In the genomic region with DNA sequence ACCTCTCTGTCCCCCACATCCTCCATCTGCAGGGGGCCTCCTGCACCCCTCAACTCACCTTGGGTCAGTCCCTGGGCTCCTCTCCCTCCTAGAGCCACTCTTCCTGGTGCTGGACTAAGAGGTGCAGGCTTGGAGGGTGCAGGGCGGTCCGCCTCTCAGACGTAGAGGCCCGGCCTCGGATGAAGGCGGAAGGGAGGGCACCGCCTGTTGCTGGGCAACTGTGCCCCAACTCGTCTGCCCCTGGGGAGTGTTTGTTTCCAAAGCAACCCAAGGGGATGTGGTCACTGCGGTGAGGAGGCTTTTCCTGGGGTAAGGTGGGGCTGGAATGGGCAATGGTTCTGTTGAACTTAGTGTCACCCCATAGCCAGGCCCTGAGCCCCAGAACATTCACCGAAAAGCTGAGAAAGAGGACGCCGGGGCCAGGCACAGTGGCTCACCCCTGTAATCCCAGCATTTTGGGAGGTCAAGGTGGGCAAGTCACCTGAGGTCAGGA, we compare ENCODE assay signal across 1 cellular context.
TF ChIP-seq lines count a peak whose summit lies in the region.

A gene with protein sequence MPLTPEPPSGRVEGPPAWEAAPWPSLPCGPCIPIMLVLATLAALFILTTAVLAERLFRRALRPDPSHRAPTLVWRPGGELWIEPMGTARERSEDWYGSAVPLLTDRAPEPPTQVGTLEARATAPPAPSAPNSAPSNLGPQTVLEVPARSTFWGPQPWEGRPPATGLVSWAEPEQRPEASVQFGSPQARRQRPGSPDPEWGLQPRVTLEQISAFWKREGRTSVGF (minus strand): TSS at position 138 of the 493 bp plus-strand sequence. CDS start 1,039 bp downstream, outside the sequence.

TF ChIP-seq in GM12878, 131 proteins besides CTCF, POLR2A, EP300 and RAD21 (continued from another document and continues in another):
- TF ChIP-seq, protein P1, sequence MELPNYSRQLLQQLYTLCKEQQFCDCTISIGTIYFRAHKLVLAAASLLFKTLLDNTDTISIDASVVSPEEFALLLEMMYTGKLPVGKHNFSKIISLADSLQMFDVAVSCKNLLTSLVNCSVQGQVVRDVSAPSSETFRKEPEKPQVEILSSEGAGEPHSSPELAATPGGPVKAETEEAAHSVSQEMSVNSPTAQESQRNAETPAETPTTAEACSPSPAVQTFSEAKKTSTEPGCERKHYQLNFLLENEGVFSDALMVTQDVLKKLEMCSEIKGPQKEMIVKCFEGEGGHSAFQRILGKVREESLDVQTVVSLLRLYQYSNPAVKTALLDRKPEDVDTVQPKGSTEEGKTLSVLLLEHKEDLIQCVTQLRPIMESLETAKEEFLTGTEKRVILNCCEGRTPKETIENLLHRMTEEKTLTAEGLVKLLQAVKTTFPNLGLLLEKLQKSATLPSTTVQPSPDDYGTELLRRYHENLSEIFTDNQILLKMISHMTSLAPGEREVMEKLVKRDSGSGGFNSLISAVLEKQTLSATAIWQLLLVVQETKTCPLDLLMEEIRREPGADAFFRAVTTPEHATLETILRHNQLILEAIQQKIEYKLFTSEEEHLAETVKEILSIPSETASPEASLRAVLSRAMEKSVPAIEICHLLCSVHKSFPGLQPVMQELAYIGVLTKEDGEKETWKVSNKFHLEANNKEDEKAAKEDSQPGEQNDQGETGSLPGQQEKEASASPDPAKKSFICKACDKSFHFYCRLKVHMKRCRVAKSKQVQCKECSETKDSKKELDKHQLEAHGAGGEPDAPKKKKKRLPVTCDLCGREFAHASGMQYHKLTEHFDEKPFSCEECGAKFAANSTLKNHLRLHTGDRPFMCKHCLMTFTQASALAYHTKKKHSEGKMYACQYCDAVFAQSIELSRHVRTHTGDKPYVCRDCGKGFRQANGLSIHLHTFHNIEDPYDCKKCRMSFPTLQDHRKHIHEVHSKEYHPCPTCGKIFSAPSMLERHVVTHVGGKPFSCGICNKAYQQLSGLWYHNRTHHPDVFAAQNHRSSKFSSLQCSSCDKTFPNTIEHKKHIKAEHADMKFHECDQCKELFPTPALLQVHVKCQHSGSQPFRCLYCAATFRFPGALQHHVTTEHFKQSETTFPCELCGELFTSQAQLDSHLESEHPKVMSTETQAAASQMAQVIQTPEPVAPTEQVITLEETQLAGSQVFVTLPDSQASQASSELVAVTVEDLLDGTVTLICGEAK (IDR thresholded peaks at IDR 0.05; ENCODE audit: borderline replicate concordance), result peak; percentile 69; the same call in 1 of the 2 replicates
- TF ChIP-seq, protein P2, sequence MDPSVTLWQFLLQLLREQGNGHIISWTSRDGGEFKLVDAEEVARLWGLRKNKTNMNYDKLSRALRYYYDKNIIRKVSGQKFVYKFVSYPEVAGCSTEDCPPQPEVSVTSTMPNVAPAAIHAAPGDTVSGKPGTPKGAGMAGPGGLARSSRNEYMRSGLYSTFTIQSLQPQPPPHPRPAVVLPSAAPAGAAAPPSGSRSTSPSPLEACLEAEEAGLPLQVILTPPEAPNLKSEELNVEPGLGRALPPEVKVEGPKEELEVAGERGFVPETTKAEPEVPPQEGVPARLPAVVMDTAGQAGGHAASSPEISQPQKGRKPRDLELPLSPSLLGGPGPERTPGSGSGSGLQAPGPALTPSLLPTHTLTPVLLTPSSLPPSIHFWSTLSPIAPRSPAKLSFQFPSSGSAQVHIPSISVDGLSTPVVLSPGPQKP (IDR thresholded peaks at IDR 0.05; ENCODE audit: low read depth, low read length), result peak; percentile 59; the same call in 1 of the 2 replicates
- TF ChIP-seq, protein P3, sequence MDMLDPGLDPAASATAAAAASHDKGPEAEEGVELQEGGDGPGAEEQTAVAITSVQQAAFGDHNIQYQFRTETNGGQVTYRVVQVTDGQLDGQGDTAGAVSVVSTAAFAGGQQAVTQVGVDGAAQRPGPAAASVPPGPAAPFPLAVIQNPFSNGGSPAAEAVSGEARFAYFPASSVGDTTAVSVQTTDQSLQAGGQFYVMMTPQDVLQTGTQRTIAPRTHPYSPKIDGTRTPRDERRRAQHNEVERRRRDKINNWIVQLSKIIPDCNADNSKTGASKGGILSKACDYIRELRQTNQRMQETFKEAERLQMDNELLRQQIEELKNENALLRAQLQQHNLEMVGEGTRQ (IDR thresholded peaks at IDR 0.05; ENCODE audit: borderline replicate concordance, low read depth, low read length), result no peak
- TF ChIP-seq ASH2L (IDR thresholded peaks at IDR 0.05; ENCODE audit: borderline replicate concordance, low read depth), result no peak
- TF ChIP-seq SPI1 (IDR thresholded peaks at IDR 0.05; ENCODE audit: borderline replicate concordance, insufficient read depth, low read depth, low read length), result no peak; the same call in 1 of the 2 replicates
- TF ChIP-seq KDM1A (IDR thresholded peaks at IDR 0.05; ENCODE audit: borderline replicate concordance), result no peak
- TF ChIP-seq, protein P4, sequence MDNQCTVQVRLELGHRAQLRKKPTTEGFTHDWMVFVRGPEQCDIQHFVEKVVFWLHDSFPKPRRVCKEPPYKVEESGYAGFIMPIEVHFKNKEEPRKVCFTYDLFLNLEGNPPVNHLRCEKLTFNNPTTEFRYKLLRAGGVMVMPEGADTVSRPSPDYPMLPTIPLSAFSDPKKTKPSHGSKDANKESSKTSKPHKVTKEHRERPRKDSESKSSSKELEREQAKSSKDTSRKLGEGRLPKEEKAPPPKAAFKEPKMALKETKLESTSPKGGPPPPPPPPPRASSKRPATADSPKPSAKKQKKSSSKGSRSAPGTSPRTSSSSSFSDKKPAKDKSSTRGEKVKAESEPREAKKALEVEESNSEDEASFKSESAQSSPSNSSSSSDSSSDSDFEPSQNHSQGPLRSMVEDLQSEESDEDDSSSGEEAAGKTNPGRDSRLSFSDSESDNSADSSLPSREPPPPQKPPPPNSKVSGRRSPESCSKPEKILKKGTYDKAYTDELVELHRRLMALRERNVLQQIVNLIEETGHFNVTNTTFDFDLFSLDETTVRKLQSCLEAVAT (IDR thresholded peaks at IDR 0.05), result peak; percentile 97
- TF ChIP-seq, protein P5, sequence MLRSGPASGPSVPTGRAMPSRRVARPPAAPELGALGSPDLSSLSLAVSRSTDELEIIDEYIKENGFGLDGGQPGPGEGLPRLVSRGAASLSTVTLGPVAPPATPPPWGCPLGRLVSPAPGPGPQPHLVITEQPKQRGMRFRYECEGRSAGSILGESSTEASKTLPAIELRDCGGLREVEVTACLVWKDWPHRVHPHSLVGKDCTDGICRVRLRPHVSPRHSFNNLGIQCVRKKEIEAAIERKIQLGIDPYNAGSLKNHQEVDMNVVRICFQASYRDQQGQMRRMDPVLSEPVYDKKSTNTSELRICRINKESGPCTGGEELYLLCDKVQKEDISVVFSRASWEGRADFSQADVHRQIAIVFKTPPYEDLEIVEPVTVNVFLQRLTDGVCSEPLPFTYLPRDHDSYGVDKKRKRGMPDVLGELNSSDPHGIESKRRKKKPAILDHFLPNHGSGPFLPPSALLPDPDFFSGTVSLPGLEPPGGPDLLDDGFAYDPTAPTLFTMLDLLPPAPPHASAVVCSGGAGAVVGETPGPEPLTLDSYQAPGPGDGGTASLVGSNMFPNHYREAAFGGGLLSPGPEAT (IDR thresholded peaks at IDR 0.05; ENCODE audit: low read depth), result peak; percentile 28; the same call in 1 of the 2 replicates
- TF ChIP-seq, protein P6, sequence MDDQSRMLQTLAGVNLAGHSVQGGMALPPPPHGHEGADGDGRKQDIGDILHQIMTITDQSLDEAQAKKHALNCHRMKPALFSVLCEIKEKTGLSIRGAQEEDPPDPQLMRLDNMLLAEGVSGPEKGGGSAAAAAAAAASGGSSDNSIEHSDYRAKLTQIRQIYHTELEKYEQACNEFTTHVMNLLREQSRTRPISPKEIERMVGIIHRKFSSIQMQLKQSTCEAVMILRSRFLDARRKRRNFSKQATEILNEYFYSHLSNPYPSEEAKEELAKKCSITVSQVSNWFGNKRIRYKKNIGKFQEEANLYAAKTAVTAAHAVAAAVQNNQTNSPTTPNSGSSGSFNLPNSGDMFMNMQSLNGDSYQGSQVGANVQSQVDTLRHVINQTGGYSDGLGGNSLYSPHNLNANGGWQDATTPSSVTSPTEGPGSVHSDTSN (IDR thresholded peaks at IDR 0.05; ENCODE audit: insufficient replicate concordance, low read depth, low read length), result no peak
- TF ChIP-seq EGR1 (IDR thresholded peaks at IDR 0.05; ENCODE audit: borderline replicate concordance in 1 of 2, low read depth in 2 of 2, low read length in 2 of 2), result no peak
- TF ChIP-seq SMAD5 (IDR thresholded peaks at IDR 0.05; ENCODE audit: low read depth), result no peak
- no peak for TF ChIP-seq MYC (IDR thresholded peaks at IDR 0.05; ENCODE audit: insufficient read depth, insufficient read length, insufficient replicate concordance, low read length, severe bottlenecking)
- no peak for TF ChIP-seq IRF4 (IDR thresholded peaks at IDR 0.05; ENCODE audit: low read depth, low read length)
- TF ChIP-seq FOS (IDR thresholded peaks at IDR 0.05; ENCODE audit: borderline replicate concordance, extremely low read depth, insufficient read length), result no peak
- TF ChIP-seq, protein P7, sequence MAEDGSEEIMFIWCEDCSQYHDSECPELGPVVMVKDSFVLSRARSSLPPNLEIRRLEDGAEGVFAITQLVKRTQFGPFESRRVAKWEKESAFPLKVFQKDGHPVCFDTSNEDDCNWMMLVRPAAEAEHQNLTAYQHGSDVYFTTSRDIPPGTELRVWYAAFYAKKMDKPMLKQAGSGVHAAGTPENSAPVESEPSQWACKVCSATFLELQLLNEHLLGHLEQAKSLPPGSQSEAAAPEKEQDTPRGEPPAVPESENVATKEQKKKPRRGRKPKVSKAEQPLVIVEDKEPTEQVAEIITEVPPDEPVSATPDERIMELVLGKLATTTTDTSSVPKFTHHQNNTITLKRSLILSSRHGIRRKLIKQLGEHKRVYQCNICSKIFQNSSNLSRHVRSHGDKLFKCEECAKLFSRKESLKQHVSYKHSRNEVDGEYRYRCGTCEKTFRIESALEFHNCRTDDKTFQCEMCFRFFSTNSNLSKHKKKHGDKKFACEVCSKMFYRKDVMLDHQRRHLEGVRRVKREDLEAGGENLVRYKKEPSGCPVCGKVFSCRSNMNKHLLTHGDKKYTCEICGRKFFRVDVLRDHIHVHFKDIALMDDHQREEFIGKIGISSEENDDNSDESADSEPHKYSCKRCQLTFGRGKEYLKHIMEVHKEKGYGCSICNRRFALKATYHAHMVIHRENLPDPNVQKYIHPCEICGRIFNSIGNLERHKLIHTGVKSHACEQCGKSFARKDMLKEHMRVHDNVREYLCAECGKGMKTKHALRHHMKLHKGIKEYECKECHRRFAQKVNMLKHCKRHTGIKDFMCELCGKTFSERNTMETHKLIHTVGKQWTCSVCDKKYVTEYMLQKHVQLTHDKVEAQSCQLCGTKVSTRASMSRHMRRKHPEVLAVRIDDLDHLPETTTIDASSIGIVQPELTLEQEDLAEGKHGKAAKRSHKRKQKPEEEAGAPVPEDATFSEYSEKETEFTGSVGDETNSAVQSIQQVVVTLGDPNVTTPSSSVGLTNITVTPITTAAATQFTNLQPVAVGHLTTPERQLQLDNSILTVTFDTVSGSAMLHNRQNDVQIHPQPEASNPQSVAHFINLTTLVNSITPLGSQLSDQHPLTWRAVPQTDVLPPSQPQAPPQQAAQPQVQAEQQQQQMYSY (CRISPR knock-in tag; IDR thresholded peaks at IDR 0.05), result no peak
- 0 out of 2 replicates have a peak, but pooled peaks have one; percentile 50 for TF ChIP-seq SIN3A (IDR thresholded peaks at IDR 0.05; ENCODE audit: low read depth, low read length)
- no peak; the same call in 1 of the 2 replicates for TF ChIP-seq MTA3 (IDR thresholded peaks at IDR 0.05; ENCODE audit: borderline replicate concordance, low read length)
- TF ChIP-seq RFX5 (IDR thresholded peaks at IDR 0.05; ENCODE audit: low read depth, low read length), result no peak
- TF ChIP-seq, protein P8, sequence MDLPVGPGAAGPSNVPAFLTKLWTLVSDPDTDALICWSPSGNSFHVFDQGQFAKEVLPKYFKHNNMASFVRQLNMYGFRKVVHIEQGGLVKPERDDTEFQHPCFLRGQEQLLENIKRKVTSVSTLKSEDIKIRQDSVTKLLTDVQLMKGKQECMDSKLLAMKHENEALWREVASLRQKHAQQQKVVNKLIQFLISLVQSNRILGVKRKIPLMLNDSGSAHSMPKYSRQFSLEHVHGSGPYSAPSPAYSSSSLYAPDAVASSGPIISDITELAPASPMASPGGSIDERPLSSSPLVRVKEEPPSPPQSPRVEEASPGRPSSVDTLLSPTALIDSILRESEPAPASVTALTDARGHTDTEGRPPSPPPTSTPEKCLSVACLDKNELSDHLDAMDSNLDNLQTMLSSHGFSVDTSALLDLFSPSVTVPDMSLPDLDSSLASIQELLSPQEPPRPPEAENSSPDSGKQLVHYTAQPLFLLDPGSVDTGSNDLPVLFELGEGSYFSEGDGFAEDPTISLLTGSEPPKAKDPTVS (IDR thresholded peaks at IDR 0.05; ENCODE audit: low read depth, low read length), result no peak
- TF ChIP-seq, protein P9, sequence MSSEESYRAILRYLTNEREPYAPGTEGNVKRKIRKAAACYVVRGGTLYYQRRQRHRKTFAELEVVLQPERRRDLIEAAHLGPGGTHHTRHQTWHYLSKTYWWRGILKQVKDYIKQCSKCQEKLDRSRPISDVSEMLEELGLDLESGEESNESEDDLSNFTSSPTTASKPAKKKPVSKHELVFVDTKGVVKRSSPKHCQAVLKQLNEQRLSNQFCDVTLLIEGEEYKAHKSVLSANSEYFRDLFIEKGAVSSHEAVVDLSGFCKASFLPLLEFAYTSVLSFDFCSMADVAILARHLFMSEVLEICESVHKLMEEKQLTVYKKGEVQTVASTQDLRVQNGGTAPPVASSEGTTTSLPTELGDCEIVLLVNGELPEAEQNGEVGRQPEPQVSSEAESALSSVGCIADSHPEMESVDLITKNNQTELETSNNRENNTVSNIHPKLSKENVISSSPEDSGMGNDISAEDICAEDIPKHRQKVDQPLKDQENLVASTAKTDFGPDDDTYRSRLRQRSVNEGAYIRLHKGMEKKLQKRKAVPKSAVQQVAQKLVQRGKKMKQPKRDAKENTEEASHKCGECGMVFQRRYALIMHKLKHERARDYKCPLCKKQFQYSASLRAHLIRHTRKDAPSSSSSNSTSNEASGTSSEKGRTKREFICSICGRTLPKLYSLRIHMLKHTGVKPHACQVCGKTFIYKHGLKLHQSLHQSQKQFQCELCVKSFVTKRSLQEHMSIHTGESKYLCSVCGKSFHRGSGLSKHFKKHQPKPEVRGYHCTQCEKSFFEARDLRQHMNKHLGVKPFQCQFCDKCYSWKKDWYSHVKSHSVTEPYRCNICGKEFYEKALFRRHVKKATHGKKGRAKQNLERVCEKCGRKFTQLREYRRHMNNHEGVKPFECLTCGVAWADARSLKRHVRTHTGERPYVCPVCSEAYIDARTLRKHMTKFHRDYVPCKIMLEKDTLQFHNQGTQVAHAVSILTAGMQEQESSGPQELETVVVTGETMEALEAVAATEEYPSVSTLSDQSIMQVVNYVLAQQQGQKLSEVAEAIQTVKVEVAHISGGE (CRISPR knock-in tag; IDR thresholded peaks at IDR 0.05), result no peak
- TF ChIP-seq NBN (IDR thresholded peaks at IDR 0.05), result peak; percentile 79; the same call in 1 of the 2 replicates
- peak; percentile 91 for TF ChIP-seq MXI1 (IDR thresholded peaks at IDR 0.05; ENCODE audit: low read depth, low read length)
- TF ChIP-seq ZNF217 (IDR thresholded peaks at IDR 0.05), result peak; percentile 84; the same call in 1 of the 2 replicates
- TF ChIP-seq SMARCA5 (IDR thresholded peaks at IDR 0.05), result peak; percentile 65
- TF ChIP-seq SP1 (IDR thresholded peaks at IDR 0.05; ENCODE audit: low read depth, low read length), result peak; percentile 51
- TF ChIP-seq, protein P10, sequence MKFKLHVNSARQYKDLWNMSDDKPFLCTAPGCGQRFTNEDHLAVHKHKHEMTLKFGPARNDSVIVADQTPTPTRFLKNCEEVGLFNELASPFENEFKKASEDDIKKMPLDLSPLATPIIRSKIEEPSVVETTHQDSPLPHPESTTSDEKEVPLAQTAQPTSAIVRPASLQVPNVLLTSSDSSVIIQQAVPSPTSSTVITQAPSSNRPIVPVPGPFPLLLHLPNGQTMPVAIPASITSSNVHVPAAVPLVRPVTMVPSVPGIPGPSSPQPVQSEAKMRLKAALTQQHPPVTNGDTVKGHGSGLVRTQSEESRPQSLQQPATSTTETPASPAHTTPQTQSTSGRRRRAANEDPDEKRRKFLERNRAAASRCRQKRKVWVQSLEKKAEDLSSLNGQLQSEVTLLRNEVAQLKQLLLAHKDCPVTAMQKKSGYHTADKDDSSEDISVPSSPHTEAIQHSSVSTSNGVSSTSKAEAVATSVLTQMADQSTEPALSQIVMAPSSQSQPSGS (IDR thresholded peaks at IDR 0.05; ENCODE audit: low read length), result no peak
- TF ChIP-seq NR2F1 (conservative IDR thresholded peaks at IDR 0.05), result peak; percentile 93
- no peak for TF ChIP-seq RBBP5 (conservative IDR thresholded peaks at IDR 0.05)
